In genomic region chr22:43421914-43422615, GRCh38 we compare ENCODE assay signal across 20 cellular contexts. TPM values are rescaled to one million over a fixed set of nuclear protein-coding genes. Genes with fewer than 3 reads are reported as not detected.
DNase-seq lines count a peak whose midpoint lies in the region; TF ChIP-seq lines count a peak whose summit lies in the region.
"Had no signal": no experiment of that assay in that cellular context is flagged by ENCODE, and none has a peak within 500 bp of the region (broad histone marks: within the 10 kb centered on the region; RNA-seq: fewer than 3 reads in every experiment).

No MANE protein-coding gene starts in this region.

- no peak overlapping the region for H4K91ac ChIP-seq in neuronal stem cell (ENCODE audit: low read depth, low read length, poor library complexity)

- H3K4me3 ChIP-seq in dorsolateral prefrontal cortex (peak overlapping the region in 23 of 59 donors; percentile 6 to 53 (median 28)), neuronal stem cell (ENCODE audit: low read length in 2 of 2) (no peak overlapping the region)
- H3K4me3 ChIP-seq: GM23248, HAP-1 had no signal

- H3K23ac ChIP-seq in neuronal stem cell (ENCODE audit: low read depth, low read length, poor library complexity): peak overlapping the region; percentile 18

- peak overlapping the region; percentile 72 for H3K18ac ChIP-seq in neuronal stem cell (ENCODE audit: low read length)

- no peak overlapping the region for H4K8ac ChIP-seq in neuronal stem cell (ENCODE audit: low read depth, low read length)

- H3K4ac ChIP-seq in neuronal stem cell (ENCODE audit: low read length): no peak overlapping the region

- TF ChIP-seq CTCF in VCaP (conservative IDR thresholded peaks at IDR 0.05) (no peak), dorsolateral prefrontal cortex (IDR thresholded peaks at IDR 0.05 in 54 of 56, conservative IDR thresholded peaks at IDR 0.05 in 2 of 56; ENCODE audit: low read depth in 1 of 56, partially characterized antibody in 56 of 56) (no peak)

- H3K9me3 ChIP-seq in neuronal stem cell (replicated peaks in 1 of 2; ENCODE audit: control insufficient read depth in 2 of 2, insufficient read depth in 1 of 2, low read depth in 1 of 2, low read length in 2 of 2): no peaks in the 10 kb centered on the region
- H3K9me3 ChIP-seq: BE2C, HAP-1 had no signal

- H2BK5ac ChIP-seq in neuronal stem cell (ENCODE audit: low read length): peak overlapping the region; percentile 12

- H3K27ac ChIP-seq in VCaP (peak overlapping the region; percentile 94; the same call in 1 of the 2 replicates), angular gyrus (ENCODE audit: low read depth, low read length) (peak overlapping the region; percentile 79), dorsolateral prefrontal cortex (peak overlapping the region in 57 of 59 donors; percentile 61 to 95 (median 81)), neuronal stem cell (replicated peaks; ENCODE audit: low read length) (no peak overlapping the region), substantia nigra (ENCODE audit: low read depth, low read length, poor library complexity, severe bottlenecking) (no peak overlapping the region)
- H3K27ac ChIP-seq: GM23248 had no signal

- H3K27me3 ChIP-seq in dorsolateral prefrontal cortex: peaks cover 0 to 12% (median 0%) of the 10 kb centered on the region in 45 donors
- peaks cover 0 to 41% (median 0%) of the 10 kb centered on the region in 3 experiments for H3K27me3 ChIP-seq in neuronal stem cell (ENCODE audit: control insufficient read depth in 3 of 3, insufficient read depth in 3 of 3, low read depth in 1 of 3, low read length in 3 of 3)
- H3K27me3 ChIP-seq: BE2C had no signal

- no peak overlapping the region for H2BK15ac ChIP-seq in neuronal stem cell (ENCODE audit: low read length)

- H3K4me2 ChIP-seq in neuronal stem cell (ENCODE audit: insufficient read depth, low read length, poor library complexity, severe bottlenecking): no peak overlapping the region

- H3K4me1 ChIP-seq in neuronal stem cell (ENCODE audit: control insufficient read depth in 2 of 2, insufficient read depth in 1 of 2, low read depth in 1 of 2, low read length in 2 of 2): peaks cover 0 to 56% of the 10 kb centered on the region in 2 donors
- H3K4me1 ChIP-seq: BE2C, HAP-1 had no signal

- no peak overlapping the region for H3K9ac ChIP-seq in neuronal stem cell (ENCODE audit: low read depth, low read length, poor library complexity)
- H3K9ac ChIP-seq: GM23248 had no signal

- WGBS in neuronal stem cell (ENCODE audit: extremely low coverage in 2 of 2, insufficient read length in 2 of 2, insufficient replicate concordance in 1 of 2), 2 donors: no CpG with 5 or more reads among the region's 13 CpGs

- DNase-seq in dorsolateral prefrontal cortex (no peak), neuronal stem cell (ENCODE audit: low spot score) (no peak), NCI-H526 treated with DMSO at 0.1 percent for 48 hours (lab: John Stamatoyannopoulos, UW) (no peak), substantia nigra (lab: John Stamatoyannopoulos, UW) (no peak)
- no peak for DNase-seq in stimulated activated CD4-positive, alpha-beta T cell treated with anti-CD3 and anti-CD28 coated beads, Interleukin-4, amount 100 ng/mL, for 24 hours
- DNase-seq: ACHN; BE2C; C1 segment of cervical spinal cord; CD4-positive, CD25-positive, alpha-beta regulatory T cell; CD8-positive, alpha-beta memory T cell; COR-L47; DMS 273 treated with DMSO at 0.1 percent for 48 hours; DMS53; DND-41; GM23248 had no signal

- no peaks in the 10 kb centered on the region for H3K36me3 ChIP-seq in neuronal stem cell (replicated peaks in 1 of 2; ENCODE audit: control insufficient read depth in 2 of 2, insufficient read depth in 2 of 2, low read length in 2 of 2)
- H3K36me3 ChIP-seq: BE2C, HAP-1 had no signal

- peaks cover 14% of the 10 kb centered on the region for H3K79me1 ChIP-seq in neuronal stem cell (ENCODE audit: low read depth, low read length)

- peak overlapping the region; percentile 5 for H2BK12ac ChIP-seq in neuronal stem cell (ENCODE audit: low read length)

- H2AFZ ChIP-seq in neuronal stem cell (ENCODE audit: low read length): no peak overlapping the region
- H2AFZ ChIP-seq: GM23248 had no signal

- peak overlapping the region; percentile 48 for H2AK5ac ChIP-seq in neuronal stem cell (ENCODE audit: low read depth, low read length)

- intact Hi-C loops in dorsolateral prefrontal cortex (cut with DNase I): no loop called here

- H3K14ac ChIP-seq in neuronal stem cell (ENCODE audit: low read length): no peak overlapping the region

- H2BK120ac ChIP-seq in neuronal stem cell (ENCODE audit: low read depth, low read length): peak overlapping the region; percentile 56

RNA-seq across cellular contexts. Expression of gene MPPED1, which starts 10.3 kb away (rescaled TPM):
- total RNA-seq in dorsolateral prefrontal cortex: 100 to 1,000 TPM in 57 of 120 experiments, 10 to 100 TPM in 63; 27.7 to 144 (median 99.1) TPM
- 37.3 TPM for polyA plus RNA-seq in neuronal stem cell (2013, experiment 1 of 2)
- polyA plus RNA-seq in neuronal stem cell (2013, experiment 2 of 2): 37.4 TPM
- total RNA-seq: CD4-positive, CD25-positive, alpha-beta regulatory T cell; CD8-positive, alpha-beta memory T cell; GM23248; H4; HepG2 had no signal
- polyA plus RNA-seq: CD4-positive, CD25-positive, alpha-beta regulatory T cell; CD8-positive, alpha-beta memory T cell; GM23248 had no signal

Comparison
In these comparisons a context has a peak if more than half of its experiments do, and no peak if none do; other contexts are left out.
1. H3K27ac ChIP-seq: peak in VCaP (single experiment), angular gyrus (single experiment) and dorsolateral prefrontal cortex (57 of 59); none in neuronal stem cell (single experiment) and substantia nigra (single experiment).